8 cellular contexts compared by ENCODE assay signal in genomic region chr17:42675348-42675983, GRCh38. TPM values are rescaled to one million over a fixed set of nuclear protein-coding genes. Genes with fewer than 3 reads are reported as not detected.
DNase-seq lines count a peak whose midpoint lies in the region; ATAC-seq and TF ChIP-seq lines count a peak whose summit lies in the region.

No MANE protein-coding gene starts in this region.

- intact Hi-C loops in Right ventricle myocardium inferior (cut with DNase I), result no loop called here
- intact Hi-C loops in cardiac septum (cut with DNase I), result loop anchor here (2.0 kb wide), 1 partner anchor 67 kb away; the partner anchor contains the start of genes RETREG3 and TUBG1
- intact Hi-C loops in uterus (cut with DNase I; ENCODE audit: low total_unique reads), result loop anchor here (10.0 kb wide), 1 partner anchor 101 kb away; the partner anchor contains the start of gene PSMC3IP

- peak overlapping the region; percentile 71 to 87 (median 79) for H3K4me3 ChIP-seq in liver (ENCODE audit: low read depth in 1 of 3, low read length in 3 of 3)
- peak overlapping the region; percentile 88 to 91 for H3K4me3 ChIP-seq in uterus

- H3K9me3 ChIP-seq in liver (ENCODE audit: control insufficient read depth in 4 of 4, low read length in 3 of 4) (no peaks in the 10 kb centered on the region), uterus (no peaks in the 10 kb centered on the region)

- no peak for TF ChIP-seq RAD21 in liver (IDR thresholded peaks at IDR 0.05)

- ATAC-seq in Right ventricle myocardium inferior (peak; percentile 6), GM21390 (IDR thresholded peaks at IDR 0.05; ENCODE audit: unreplicated experiment) (no peak)

- peak overlapping the region; percentile 45 to 60 for H3K9ac ChIP-seq in liver (ENCODE audit: low read depth in 1 of 2, low read length in 2 of 2)

- H3K4me1 ChIP-seq in liver (ENCODE audit: control insufficient read depth in 4 of 4, insufficient read depth in 4 of 4, low read length in 3 of 4) (peaks cover 16 to 61% (median 33%) of the 10 kb centered on the region in 4 donors), uterus (peaks cover 3 to 22% of the 10 kb centered on the region in 2 donors)

- DNase-seq in Right ventricle myocardium inferior (ENCODE audit: missing footprints) (no peak), cardiac septum (ENCODE audit: low spot score) (no peak), astrocyte of the hippocampus (ENCODE audit: low read depth, low spot score) (peak; percentile 47), uterus (peak in 1 of 2 donors; percentile 67), foreskin melanocyte (no peak), cerebellar cortex (ENCODE audit: low spot score) (no peak)

- peak overlapping the region; percentile 67 to 76 for H3K27ac ChIP-seq in liver (ENCODE audit: low read depth in 1 of 2, low read length in 2 of 2)
- H3K27ac ChIP-seq in uterus, result peak overlapping the region; percentile 89 to 92

- H3K36me3 ChIP-seq in liver (ENCODE audit: control insufficient read depth in 4 of 4, insufficient read depth in 3 of 4, low read depth in 1 of 4, low read length in 3 of 4), result peaks cover 4 to 19% (median 9%) of the 10 kb centered on the region in 4 donors
- H3K36me3 ChIP-seq in uterus, result no peaks in the 10 kb centered on the region

- no peaks in the 10 kb centered on the region for H3K27me3 ChIP-seq in liver (ENCODE audit: control insufficient read depth in 4 of 4, insufficient read depth in 4 of 4, low read length in 3 of 4)
- no peaks in the 10 kb centered on the region for H3K27me3 ChIP-seq in uterus

- no peak for TF ChIP-seq POLR2A in uterus (IDR thresholded peaks at IDR 0.05)

- 2% methylated on average over 29 of the region's 29 CpGs for WGBS in liver

- TF ChIP-seq CTCF in liver (IDR thresholded peaks at IDR 0.05; ENCODE audit: low read depth, low read length, missing input control) (no peak), uterus (IDR thresholded peaks at IDR 0.05) (no peak)

TF ChIP-seq in liver, 16 proteins besides CTCF, POLR2A, EP300 and RAD21:
- TF ChIP-seq TAF1 (conservative IDR thresholded peaks at IDR 0.05), result no peak
- TF ChIP-seq FOXA2 (IDR thresholded peaks at IDR 0.05), result no peak
- TF ChIP-seq, protein P1, sequence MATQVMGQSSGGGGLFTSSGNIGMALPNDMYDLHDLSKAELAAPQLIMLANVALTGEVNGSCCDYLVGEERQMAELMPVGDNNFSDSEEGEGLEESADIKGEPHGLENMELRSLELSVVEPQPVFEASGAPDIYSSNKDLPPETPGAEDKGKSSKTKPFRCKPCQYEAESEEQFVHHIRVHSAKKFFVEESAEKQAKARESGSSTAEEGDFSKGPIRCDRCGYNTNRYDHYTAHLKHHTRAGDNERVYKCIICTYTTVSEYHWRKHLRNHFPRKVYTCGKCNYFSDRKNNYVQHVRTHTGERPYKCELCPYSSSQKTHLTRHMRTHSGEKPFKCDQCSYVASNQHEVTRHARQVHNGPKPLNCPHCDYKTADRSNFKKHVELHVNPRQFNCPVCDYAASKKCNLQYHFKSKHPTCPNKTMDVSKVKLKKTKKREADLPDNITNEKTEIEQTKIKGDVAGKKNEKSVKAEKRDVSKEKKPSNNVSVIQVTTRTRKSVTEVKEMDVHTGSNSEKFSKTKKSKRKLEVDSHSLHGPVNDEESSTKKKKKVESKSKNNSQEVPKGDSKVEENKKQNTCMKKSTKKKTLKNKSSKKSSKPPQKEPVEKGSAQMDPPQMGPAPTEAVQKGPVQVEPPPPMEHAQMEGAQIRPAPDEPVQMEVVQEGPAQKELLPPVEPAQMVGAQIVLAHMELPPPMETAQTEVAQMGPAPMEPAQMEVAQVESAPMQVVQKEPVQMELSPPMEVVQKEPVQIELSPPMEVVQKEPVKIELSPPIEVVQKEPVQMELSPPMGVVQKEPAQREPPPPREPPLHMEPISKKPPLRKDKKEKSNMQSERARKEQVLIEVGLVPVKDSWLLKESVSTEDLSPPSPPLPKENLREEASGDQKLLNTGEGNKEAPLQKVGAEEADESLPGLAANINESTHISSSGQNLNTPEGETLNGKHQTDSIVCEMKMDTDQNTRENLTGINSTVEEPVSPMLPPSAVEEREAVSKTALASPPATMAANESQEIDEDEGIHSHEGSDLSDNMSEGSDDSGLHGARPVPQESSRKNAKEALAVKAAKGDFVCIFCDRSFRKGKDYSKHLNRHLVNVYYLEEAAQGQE (IDR thresholded peaks at IDR 0.05), result no peak
- TF ChIP-seq HNF4G (IDR thresholded peaks at IDR 0.05), result no peak
- no peak for TF ChIP-seq GABPA (IDR thresholded peaks at IDR 0.05 in 1 of 2, conservative IDR thresholded peaks at IDR 0.05 in 1 of 2)
- TF ChIP-seq JUND (IDR thresholded peaks at IDR 0.05), result no peak
- no peak for TF ChIP-seq EGR1 (IDR thresholded peaks at IDR 0.05; ENCODE audit: low read depth in 2 of 2)
- no peak for TF ChIP-seq HNF4A (conservative IDR thresholded peaks at IDR 0.05)
- no peak for TF ChIP-seq SP1 (IDR thresholded peaks at IDR 0.05)
- TF ChIP-seq, protein P2, sequence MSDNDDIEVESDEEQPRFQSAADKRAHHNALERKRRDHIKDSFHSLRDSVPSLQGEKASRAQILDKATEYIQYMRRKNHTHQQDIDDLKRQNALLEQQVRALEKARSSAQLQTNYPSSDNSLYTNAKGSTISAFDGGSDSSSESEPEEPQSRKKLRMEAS (IDR thresholded peaks at IDR 0.05), result no peak
- TF ChIP-seq FOXA1 (IDR thresholded peaks at IDR 0.05), result no peak
- no peak for TF ChIP-seq RXRA (IDR thresholded peaks at IDR 0.05)
- no peak for TF ChIP-seq YY1 (IDR thresholded peaks at IDR 0.05)
- TF ChIP-seq, protein P3, sequence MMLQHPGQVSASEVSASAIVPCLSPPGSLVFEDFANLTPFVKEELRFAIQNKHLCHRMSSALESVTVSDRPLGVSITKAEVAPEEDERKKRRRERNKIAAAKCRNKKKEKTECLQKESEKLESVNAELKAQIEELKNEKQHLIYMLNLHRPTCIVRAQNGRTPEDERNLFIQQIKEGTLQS (IDR thresholded peaks at IDR 0.05), result no peak
- TF ChIP-seq, protein P4, sequence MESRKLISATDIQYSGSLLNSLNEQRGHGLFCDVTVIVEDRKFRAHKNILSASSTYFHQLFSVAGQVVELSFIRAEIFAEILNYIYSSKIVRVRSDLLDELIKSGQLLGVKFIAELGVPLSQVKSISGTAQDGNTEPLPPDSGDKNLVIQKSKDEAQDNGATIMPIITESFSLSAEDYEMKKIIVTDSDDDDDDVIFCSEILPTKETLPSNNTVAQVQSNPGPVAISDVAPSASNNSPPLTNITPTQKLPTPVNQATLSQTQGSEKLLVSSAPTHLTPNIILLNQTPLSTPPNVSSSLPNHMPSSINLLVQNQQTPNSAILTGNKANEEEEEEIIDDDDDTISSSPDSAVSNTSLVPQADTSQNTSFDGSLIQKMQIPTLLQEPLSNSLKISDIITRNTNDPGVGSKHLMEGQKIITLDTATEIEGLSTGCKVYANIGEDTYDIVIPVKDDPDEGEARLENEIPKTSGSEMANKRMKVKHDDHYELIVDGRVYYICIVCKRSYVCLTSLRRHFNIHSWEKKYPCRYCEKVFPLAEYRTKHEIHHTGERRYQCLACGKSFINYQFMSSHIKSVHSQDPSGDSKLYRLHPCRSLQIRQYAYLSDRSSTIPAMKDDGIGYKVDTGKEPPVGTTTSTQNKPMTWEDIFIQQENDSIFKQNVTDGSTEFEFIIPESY (IDR thresholded peaks at IDR 0.05), result no peak
- no peak for TF ChIP-seq NR2F2 (IDR thresholded peaks at IDR 0.05)

RNA-seq across cellular contexts. Expression of gene PLEKHH3, which starts 1.3 kb away (rescaled TPM):
- total RNA-seq in Right ventricle myocardium inferior (26.1 TPM), cardiac septum (20.2 TPM), liver (1 to 10 TPM; 4.2 to 8.5 TPM), uterus (100 to 1,000 TPM in 1 of 4 donors, 10 to 100 TPM in 1, 1 to 10 TPM in 2; 2.9 to 102 (median 19.2) TPM)
- polyA plus RNA-seq in liver, result 10 to 100 TPM in 1 of 2 donors, 1 to 10 TPM in 1; 7.4 to 10.3 TPM

RNA-seq across cellular contexts. Expression of gene CCR10, which starts 6.2 kb away (rescaled TPM):
- total RNA-seq in Right ventricle myocardium inferior, result 1.5 TPM
- 1.2 TPM for total RNA-seq in cardiac septum
- under 1 TPM; 0.05 to 0.42 TPM for total RNA-seq in liver
- polyA plus RNA-seq in liver, result under 1 TPM; 0.17 to 0.44 TPM
- total RNA-seq in uterus, result 10 to 100 TPM in 1 of 4 donors, 1 to 10 TPM in 1, under 1 TPM in 2; 0.26 to 17.9 (median 1.6) TPM

RNA-seq across cellular contexts. Expression of gene CNTNAP1, which starts 6.9 kb away (rescaled TPM):
- total RNA-seq in Right ventricle myocardium inferior (7.3 TPM), cardiac septum (7.0 TPM), liver (under 1 TPM; 0.70 to 0.75 TPM), uterus (10 to 100 TPM in 3 of 4 donors, 1 to 10 TPM in 1; 1.5 to 61.5 (median 26.5) TPM)
- under 1 TPM; 0.08 to 0.50 TPM for polyA plus RNA-seq in liver

RNA-seq across cellular contexts. Expression of gene TUBG2, which starts 16.4 kb away (rescaled TPM):
- total RNA-seq in Right ventricle myocardium inferior (15.0 TPM), cardiac septum (21.9 TPM), liver (1 to 10 TPM; 1.4 to 5.0 TPM), uterus (10 to 100 TPM in 3 of 4 donors, 1 to 10 TPM in 1; 9.7 to 60.7 (median 27.6) TPM)
- 10 to 100 TPM in 1 of 2 donors, 1 to 10 TPM in 1; 5.0 to 10.8 TPM for polyA plus RNA-seq in liver
